1 cellular context compared by ENCODE assay signal in the genomic region with DNA sequence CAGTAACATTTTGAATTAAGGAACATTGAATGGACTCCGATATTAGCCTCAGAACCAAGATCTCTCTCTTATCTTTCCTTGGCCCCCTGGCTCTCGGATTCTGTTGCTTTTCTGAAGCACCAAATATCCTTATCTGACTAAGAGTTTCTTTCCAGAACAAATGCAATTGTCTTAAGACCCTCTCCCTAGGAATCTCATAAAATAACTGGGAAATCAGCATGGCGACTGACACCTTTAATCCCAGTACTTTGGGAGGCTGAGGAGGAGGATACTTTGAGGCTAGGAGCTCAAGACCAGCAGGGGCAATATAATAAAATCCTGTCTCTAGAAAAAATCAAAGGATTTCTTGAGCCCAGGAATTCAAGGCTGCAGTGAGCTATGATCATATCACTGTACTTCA.
TF ChIP-seq lines count a peak whose summit lies in the region.

No MANE protein-coding gene starts in this region.

TF ChIP-seq in GM23338, 12 proteins besides CTCF, POLR2A, EP300 and RAD21 (continued from another document):
- no peak for TF ChIP-seq CREB1 (CRISPR knock-in tag; IDR thresholded peaks at IDR 0.05; ENCODE audit: low read depth)
- TF ChIP-seq POLR2AphosphoS5 (IDR thresholded peaks at IDR 0.05; ENCODE audit: low read depth), result no peak
- no peak for TF ChIP-seq STAT1 (IDR thresholded peaks at IDR 0.05; ENCODE audit: unreplicated experiment)
- TF ChIP-seq ZNF331 (CRISPR knock-in tag; IDR thresholded peaks at IDR 0.05; ENCODE audit: low read depth), result no peak
- TF ChIP-seq ZNF114 (CRISPR knock-in tag; IDR thresholded peaks at IDR 0.05), result no peak
- TF ChIP-seq, protein P1, sequence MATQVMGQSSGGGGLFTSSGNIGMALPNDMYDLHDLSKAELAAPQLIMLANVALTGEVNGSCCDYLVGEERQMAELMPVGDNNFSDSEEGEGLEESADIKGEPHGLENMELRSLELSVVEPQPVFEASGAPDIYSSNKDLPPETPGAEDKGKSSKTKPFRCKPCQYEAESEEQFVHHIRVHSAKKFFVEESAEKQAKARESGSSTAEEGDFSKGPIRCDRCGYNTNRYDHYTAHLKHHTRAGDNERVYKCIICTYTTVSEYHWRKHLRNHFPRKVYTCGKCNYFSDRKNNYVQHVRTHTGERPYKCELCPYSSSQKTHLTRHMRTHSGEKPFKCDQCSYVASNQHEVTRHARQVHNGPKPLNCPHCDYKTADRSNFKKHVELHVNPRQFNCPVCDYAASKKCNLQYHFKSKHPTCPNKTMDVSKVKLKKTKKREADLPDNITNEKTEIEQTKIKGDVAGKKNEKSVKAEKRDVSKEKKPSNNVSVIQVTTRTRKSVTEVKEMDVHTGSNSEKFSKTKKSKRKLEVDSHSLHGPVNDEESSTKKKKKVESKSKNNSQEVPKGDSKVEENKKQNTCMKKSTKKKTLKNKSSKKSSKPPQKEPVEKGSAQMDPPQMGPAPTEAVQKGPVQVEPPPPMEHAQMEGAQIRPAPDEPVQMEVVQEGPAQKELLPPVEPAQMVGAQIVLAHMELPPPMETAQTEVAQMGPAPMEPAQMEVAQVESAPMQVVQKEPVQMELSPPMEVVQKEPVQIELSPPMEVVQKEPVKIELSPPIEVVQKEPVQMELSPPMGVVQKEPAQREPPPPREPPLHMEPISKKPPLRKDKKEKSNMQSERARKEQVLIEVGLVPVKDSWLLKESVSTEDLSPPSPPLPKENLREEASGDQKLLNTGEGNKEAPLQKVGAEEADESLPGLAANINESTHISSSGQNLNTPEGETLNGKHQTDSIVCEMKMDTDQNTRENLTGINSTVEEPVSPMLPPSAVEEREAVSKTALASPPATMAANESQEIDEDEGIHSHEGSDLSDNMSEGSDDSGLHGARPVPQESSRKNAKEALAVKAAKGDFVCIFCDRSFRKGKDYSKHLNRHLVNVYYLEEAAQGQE (IDR thresholded peaks at IDR 0.05; ENCODE audit: unreplicated experiment), result no peak
- TF ChIP-seq, protein P2, sequence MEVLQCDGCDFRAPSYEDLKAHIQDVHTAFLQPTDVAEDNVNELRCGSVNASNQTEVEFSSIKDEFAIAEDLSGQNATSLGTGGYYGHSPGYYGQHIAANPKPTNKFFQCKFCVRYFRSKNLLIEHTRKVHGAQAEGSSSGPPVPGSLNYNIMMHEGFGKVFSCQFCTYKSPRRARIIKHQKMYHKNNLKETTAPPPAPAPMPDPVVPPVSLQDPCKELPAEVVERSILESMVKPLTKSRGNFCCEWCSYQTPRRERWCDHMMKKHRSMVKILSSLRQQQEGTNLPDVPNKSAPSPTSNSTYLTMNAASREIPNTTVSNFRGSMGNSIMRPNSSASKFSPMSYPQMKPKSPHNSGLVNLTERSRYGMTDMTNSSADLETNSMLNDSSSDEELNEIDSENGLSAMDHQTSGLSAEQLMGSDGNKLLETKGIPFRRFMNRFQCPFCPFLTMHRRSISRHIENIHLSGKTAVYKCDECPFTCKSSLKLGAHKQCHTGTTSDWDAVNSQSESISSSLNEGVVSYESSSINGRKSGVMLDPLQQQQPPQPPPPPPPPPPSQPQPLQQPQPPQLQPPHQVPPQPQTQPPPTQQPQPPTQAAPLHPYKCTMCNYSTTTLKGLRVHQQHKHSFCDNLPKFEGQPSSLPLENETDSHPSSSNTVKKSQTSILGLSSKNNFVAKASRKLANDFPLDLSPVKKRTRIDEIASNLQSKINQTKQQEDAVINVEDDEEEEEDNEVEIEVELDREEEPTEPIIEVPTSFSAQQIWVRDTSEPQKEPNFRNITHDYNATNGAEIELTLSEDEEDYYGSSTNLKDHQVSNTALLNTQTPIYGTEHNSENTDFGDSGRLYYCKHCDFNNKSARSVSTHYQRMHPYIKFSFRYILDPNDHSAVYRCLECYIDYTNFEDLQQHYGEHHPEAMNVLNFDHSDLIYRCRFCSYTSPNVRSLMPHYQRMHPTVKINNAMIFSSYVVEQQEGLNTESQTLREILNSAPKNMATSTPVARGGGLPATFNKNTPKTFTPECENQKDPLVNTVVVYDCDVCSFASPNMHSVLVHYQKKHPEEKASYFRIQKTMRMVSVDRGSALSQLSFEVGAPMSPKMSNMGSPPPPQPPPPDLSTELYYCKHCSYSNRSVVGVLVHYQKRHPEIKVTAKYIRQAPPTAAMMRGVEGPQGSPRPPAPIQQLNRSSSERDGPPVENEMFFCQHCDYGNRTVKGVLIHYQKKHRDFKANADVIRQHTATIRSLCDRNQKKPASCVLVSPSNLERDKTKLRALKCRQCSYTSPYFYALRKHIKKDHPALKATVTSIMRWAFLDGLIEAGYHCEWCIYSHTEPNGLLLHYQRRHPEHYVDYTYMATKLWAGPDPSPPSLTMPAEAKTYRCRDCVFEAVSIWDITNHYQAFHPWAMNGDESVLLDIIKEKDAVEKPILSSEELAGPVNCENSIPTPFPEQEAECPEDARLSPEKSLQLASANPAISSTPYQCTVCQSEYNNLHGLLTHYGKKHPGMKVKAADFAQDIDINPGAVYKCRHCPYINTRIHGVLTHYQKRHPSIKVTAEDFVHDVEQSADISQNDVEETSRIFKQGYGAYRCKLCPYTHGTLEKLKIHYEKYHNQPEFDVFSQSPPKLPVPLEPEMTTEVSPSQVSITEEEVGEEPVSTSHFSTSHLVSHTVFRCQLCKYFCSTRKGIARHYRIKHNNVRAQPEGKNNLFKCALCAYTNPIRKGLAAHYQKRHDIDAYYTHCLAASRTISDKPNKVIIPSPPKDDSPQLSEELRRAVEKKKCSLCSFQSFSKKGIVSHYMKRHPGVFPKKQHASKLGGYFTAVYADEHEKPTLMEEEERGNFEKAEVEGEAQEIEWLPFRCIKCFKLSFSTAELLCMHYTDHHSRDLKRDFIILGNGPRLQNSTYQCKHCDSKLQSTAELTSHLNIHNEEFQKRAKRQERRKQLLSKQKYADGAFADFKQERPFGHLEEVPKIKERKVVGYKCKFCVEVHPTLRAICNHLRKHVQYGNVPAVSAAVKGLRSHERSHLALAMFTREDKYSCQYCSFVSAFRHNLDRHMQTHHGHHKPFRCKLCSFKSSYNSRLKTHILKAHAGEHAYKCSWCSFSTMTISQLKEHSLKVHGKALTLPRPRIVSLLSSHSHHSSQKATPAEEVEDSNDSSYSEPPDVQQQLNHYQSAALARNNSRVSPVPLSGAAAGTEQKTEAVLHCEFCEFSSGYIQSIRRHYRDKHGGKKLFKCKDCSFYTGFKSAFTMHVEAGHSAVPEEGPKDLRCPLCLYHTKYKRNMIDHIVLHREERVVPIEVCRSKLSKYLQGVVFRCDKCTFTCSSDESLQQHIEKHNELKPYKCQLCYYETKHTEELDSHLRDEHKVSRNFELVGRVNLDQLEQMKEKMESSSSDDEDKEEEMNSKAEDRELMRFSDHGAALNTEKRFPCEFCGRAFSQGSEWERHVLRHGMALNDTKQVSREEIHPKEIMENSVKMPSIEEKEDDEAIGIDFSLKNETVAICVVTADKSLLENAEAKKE (CRISPR knock-in tag; IDR thresholded peaks at IDR 0.05), result no peak
- TF ChIP-seq JUNB (IDR thresholded peaks at IDR 0.05; ENCODE audit: unreplicated experiment), result no peak
